Comparison of ENCODE assay signal across 1 cellular context in the genomic region with DNA sequence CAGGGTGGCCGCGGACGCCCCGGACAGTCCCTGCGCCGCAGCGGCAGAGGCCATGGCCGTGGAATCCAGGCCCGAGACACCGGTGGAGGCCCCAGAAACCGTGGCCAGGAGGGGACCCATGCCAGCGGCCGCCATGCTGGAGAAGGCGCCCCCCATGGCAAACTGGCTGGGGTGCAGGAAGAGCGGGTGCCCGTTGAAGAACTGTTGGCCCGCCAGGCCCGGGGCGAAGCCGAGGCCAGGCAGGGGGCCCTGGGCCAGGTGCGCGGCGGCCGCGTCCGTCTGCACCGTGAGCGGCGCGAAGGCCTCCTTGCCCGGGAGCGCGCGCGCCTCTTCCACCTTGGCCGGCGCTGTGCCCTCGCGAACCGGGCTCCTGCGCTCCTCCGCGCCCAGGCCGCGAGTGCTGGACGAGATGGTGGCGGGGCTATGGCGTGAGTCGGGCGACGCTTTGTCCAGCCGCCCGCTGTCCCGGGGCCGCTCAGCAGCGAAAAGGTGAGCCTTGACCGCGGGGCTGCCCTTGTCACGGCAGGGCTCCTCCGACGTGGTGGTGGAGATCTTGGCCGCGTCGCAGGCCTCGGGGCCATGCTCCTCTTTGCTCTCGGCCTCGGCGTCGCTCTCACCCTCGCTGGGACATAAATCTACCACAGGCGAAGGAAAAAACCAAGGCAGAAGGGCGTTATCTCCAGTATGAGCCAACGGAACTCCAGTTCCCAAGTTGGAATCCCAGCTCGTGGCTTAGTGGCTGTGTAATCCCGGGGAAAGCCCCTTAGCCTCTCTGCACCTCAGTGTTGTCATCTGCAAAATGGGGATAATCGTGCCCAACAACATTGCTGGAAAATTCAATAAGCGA.
TF ChIP-seq lines count a peak whose summit lies in the region.

No MANE protein-coding gene starts in this region.

TF ChIP-seq in IMR-90, 13 proteins besides CTCF, POLR2A, EP300 and RAD21:
- TF ChIP-seq RCOR1 (IDR thresholded peaks at IDR 0.05; ENCODE audit: insufficient replicate concordance, low read length) (peak; percentile 96), CHD1 (IDR thresholded peaks at IDR 0.05; ENCODE audit: low read depth, low read length) (peak; percentile 36; the same call in 1 of the 2 replicates), FOS (IDR thresholded peaks at IDR 0.05; ENCODE audit: low read depth, low read length) (no peak), SMC3 (IDR thresholded peaks at IDR 0.05; ENCODE audit: low read depth, low read length) (no peak)
